ENCODE assay signal across 1 cellular context in the genomic region with DNA sequence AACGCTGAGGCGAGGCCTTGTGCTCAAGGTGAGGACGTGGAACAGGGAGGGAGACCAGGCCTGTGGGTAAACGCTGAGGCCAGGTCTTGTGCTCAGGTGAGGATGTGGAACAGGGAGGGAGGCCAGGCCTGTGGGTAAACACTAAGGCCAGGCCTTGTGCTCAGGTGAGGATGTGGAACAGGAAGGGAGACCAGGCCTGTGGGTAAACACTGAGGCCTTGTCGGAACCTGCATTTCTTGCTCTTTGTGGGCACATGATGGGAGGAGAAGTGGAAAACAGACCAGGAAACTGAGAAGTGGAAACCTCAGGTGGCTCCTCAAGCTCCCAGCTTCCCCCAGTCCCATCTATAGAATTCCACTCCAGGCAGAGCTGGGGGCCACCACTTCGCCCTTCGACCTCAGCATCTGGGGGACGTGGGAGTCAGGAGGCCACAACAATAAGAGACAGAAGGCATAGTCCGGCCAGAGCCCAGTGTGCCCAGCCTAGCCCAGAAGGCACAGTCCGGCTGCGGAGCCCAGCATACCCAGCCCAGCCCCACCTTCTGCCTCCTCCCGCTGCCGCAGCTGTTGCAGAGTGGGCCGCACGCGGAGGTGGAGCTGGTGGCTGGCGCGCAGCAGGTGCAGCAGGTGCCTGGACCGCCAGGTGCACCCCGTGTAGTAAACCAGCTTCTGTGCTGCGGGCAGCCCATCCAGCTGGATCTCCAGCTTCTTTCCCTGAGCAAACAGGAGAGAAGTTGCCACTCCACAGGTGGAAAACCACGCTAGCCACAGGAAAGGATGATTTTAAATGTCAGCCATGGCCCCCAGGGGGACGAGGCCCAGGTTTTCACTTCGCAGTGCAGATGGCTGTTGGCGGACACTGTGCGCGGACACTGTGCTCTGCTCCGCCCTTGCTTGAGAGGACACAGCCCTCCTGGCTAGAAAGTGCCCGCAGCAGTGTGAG.
TF ChIP-seq lines count a peak whose summit lies in the region.

No MANE protein-coding gene starts in this region.

TF ChIP-seq in IMR-90, 13 proteins besides CTCF, POLR2A, EP300 and RAD21:
- no peak for TF ChIP-seq SMC3 (IDR thresholded peaks at IDR 0.05; ENCODE audit: low read depth, low read length)
- no peak for TF ChIP-seq MAZ (IDR thresholded peaks at IDR 0.05; ENCODE audit: borderline replicate concordance, low read depth, low read length)
- TF ChIP-seq RCOR1 (IDR thresholded peaks at IDR 0.05; ENCODE audit: insufficient replicate concordance, low read length) = no peak
- TF ChIP-seq, protein P1, sequence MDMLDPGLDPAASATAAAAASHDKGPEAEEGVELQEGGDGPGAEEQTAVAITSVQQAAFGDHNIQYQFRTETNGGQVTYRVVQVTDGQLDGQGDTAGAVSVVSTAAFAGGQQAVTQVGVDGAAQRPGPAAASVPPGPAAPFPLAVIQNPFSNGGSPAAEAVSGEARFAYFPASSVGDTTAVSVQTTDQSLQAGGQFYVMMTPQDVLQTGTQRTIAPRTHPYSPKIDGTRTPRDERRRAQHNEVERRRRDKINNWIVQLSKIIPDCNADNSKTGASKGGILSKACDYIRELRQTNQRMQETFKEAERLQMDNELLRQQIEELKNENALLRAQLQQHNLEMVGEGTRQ (IDR thresholded peaks at IDR 0.05; ENCODE audit: low read depth, low read length) = no peak
- no peak for TF ChIP-seq RFX5 (IDR thresholded peaks at IDR 0.05; ENCODE audit: low read depth, low read length)
- TF ChIP-seq MAFK (IDR thresholded peaks at IDR 0.05; ENCODE audit: low read depth, low read length) = no peak
- TF ChIP-seq CEBPB (IDR thresholded peaks at IDR 0.05; ENCODE audit: low read depth, low read length) = no peak
- TF ChIP-seq NFE2L2 (IDR thresholded peaks at IDR 0.05; ENCODE audit: low read depth, low read length) = no peak
- TF ChIP-seq BHLHE40 (IDR thresholded peaks at IDR 0.05; ENCODE audit: low read depth, low read length) = no peak
- TF ChIP-seq CHD1 (IDR thresholded peaks at IDR 0.05; ENCODE audit: low read depth, low read length) = no peak
- TF ChIP-seq, protein P2, sequence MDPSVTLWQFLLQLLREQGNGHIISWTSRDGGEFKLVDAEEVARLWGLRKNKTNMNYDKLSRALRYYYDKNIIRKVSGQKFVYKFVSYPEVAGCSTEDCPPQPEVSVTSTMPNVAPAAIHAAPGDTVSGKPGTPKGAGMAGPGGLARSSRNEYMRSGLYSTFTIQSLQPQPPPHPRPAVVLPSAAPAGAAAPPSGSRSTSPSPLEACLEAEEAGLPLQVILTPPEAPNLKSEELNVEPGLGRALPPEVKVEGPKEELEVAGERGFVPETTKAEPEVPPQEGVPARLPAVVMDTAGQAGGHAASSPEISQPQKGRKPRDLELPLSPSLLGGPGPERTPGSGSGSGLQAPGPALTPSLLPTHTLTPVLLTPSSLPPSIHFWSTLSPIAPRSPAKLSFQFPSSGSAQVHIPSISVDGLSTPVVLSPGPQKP (IDR thresholded peaks at IDR 0.05; ENCODE audit: borderline replicate concordance, low read depth, low read length) = no peak
- TF ChIP-seq FOS (IDR thresholded peaks at IDR 0.05; ENCODE audit: low read depth, low read length) = no peak
